ENCODE assay signal across 8 cellular contexts in genomic region chr3:58492385-58492970, GRCh38. TPM values are rescaled to one million over a fixed set of nuclear protein-coding genes. Genes with fewer than 3 reads are reported as not detected.
A peak's percentile ranks its signal among the peaks of the same experiment; 100 is the strongest.
DNase-seq lines count a peak whose midpoint lies in the region; ATAC-seq and TF ChIP-seq lines count a peak whose summit lies in the region.

No MANE protein-coding gene starts in this region.

- peak overlapping the region; percentile 91 for H3K27ac Mint-ChIP-seq in CD8-positive, alpha-beta T cell

- H3K36me3 Mint-ChIP-seq in CD8-positive, alpha-beta T cell = peaks cover 2% of the 10 kb centered on the region

- H3K36me3 ChIP-seq in CD8-positive, alpha-beta T cell (ENCODE audit: insufficient read depth, low read length) = no peaks in the 10 kb centered on the region
- no peaks in the 10 kb centered on the region for H3K36me3 ChIP-seq in mucosa of rectum (ENCODE audit: control insufficient read depth in 2 of 2, insufficient read depth in 2 of 2, low read length in 2 of 2)
- no peaks in the 10 kb centered on the region for H3K36me3 ChIP-seq in upper lobe of left lung

- H3K4me3 Mint-ChIP-seq in CD8-positive, alpha-beta T cell = peak overlapping the region; percentile 93

- H3K27ac ChIP-seq in CD8-positive, alpha-beta T cell (ENCODE audit: low read depth, low read length) = peak overlapping the region; percentile 50
- H3K27ac ChIP-seq in mucosa of rectum (ENCODE audit: low read depth in 2 of 2, low read length in 2 of 2) (peak overlapping the region; percentile 59 to 71), upper lobe of left lung (peak overlapping the region; percentile 75 to 93 (median 80))

- H3K9me3 ChIP-seq in CD8-positive, alpha-beta T cell (ENCODE audit: low read length) = no peaks in the 10 kb centered on the region
- no peaks in the 10 kb centered on the region for H3K9me3 ChIP-seq in mucosa of rectum (ENCODE audit: control insufficient read depth in 2 of 2, low read length in 2 of 2)
- H3K9me3 ChIP-seq in upper lobe of left lung = no peaks in the 10 kb centered on the region

- no peak for TF ChIP-seq EP300 in upper lobe of left lung (IDR thresholded peaks at IDR 0.05)

- H3K27me3 ChIP-seq in CD8-positive, alpha-beta T cell (ENCODE audit: insufficient read depth, low read length) = no peaks in the 10 kb centered on the region
- H3K27me3 ChIP-seq in mucosa of rectum (ENCODE audit: control insufficient read depth in 2 of 2, insufficient read depth in 2 of 2, low read length in 2 of 2) (no peaks in the 10 kb centered on the region), upper lobe of left lung (no peaks in the 10 kb centered on the region)

- peak overlapping the region; percentile 69 to 80 for H3K9ac ChIP-seq in mucosa of rectum (ENCODE audit: low read depth in 1 of 2, low read length in 2 of 2)

- H3K4me1 Mint-ChIP-seq in CD8-positive, alpha-beta T cell (ENCODE audit: low read depth) = peaks cover 61% of the 10 kb centered on the region

- H3K4me3 ChIP-seq in CD8-positive, alpha-beta T cell (ENCODE audit: low read depth, low read length) = peak overlapping the region; percentile 88
- H3K4me3 ChIP-seq in choroid plexus epithelial cell (ENCODE audit: low read depth, low read length) (peak overlapping the region; percentile 72), mucosa of rectum (ENCODE audit: low read length in 2 of 2) (peak overlapping the region; percentile 62 to 93), upper lobe of left lung (peak overlapping the region; percentile 85 to 98 (median 88))

- POLR2A ChIA-PET in CD8-positive, alpha-beta T cell (lab: Charles Lee) = interaction anchor here (1.0 to 3.3 kb wide), 9 partner anchors 15 to 186 kb away, joined by 3 to 20 read pairs (median 4); partner anchors contain the start of genes HTD2, PXK and RPP14

- no peaks in the 10 kb centered on the region for H3K9me3 Mint-ChIP-seq in CD8-positive, alpha-beta T cell

- intact Hi-C loops in CD8-positive, alpha-beta T cell (cut with DNase I, micrococcal nuclease) = loop anchor here (1.0 kb wide), 5 partner anchors 40 to 254 kb away; partner anchors contain the start of genes HTD2 (in 2 of the 2), RPP14 (in 2 of the 2), PDHB (in 1 of the 2) and PXK (in 1 of the 2)

- peak in 4 of 7 experiments; percentile 9 to 42 (median 20) for DNase-seq in CD8-positive, alpha-beta T cell
- DNase-seq in choroid plexus epithelial cell (ENCODE audit: low read depth) (no peak), upper lobe of left lung (no peak), G401 (ENCODE audit: low spot score) (no peak), COR-L47 (lab: John Stamatoyannopoulos, UW) (no peak)

- in situ Hi-C loops in G401 (cut with HindIII; ENCODE audit: low sequenced_read_pairs) = no loop called here

- CTCF ChIA-PET in CD8-positive, alpha-beta T cell (lab: Charles Lee) = interaction anchor here (0.6 to 4.0 kb wide), 20 partner anchors 9 to 186 kb away, joined by 3 to 30 read pairs (median 5); partner anchors contain the start of genes ACOX2, HTD2, PXK and RPP14

- ATAC-seq in CD8-positive, alpha-beta T cell = peak; percentile 27
- ATAC-seq in GM21717 (IDR thresholded peaks at IDR 0.05; ENCODE audit: unreplicated experiment) = peak; percentile 21
- no peak for ATAC-seq in upper lobe of left lung (ENCODE audit: low FRiP score in 2 of 2)

- 0% methylated on average over 5 to 15 of the region's 34 CpGs for WGBS in upper lobe of left lung, 2 donors

- TF ChIP-seq POLR2A in Raji (IDR thresholded peaks at IDR 0.05; ENCODE audit: insufficient read depth, low read depth, low read length) (0 out of 2 replicates have a peak, but pooled peaks have one; percentile 26), upper lobe of left lung (IDR thresholded peaks at IDR 0.05) (no peak)

- no peaks in the 10 kb centered on the region for H3K27me3 Mint-ChIP-seq in CD8-positive, alpha-beta T cell (ENCODE audit: low read depth)

- no peak for TF ChIP-seq CTCF in CD8-positive, alpha-beta T cell (IDR thresholded peaks at IDR 0.05)
- no peak for TF ChIP-seq CTCF in choroid plexus epithelial cell (conservative IDR thresholded peaks at IDR 0.05; ENCODE audit: low read depth, low read length)
- TF ChIP-seq CTCF in upper lobe of left lung (IDR thresholded peaks at IDR 0.05) = no peak

- peaks cover 45% of the 10 kb centered on the region for H3K4me1 ChIP-seq in CD8-positive, alpha-beta T cell (ENCODE audit: insufficient read depth, low read length)
- peaks cover 18 to 27% of the 10 kb centered on the region in 2 donors for H3K4me1 ChIP-seq in mucosa of rectum (ENCODE audit: control insufficient read depth in 2 of 2, insufficient read depth in 2 of 2, low read length in 2 of 2)
- H3K4me1 ChIP-seq in upper lobe of left lung = peaks cover 27 to 41% (median 32%) of the 10 kb centered on the region in 4 donors

RNA-seq across cellular contexts. Expression of gene KCTD6, which starts 0.6 kb away (rescaled TPM):
- 1 to 10 TPM; 4.2 to 4.5 TPM for total RNA-seq in CD8-positive, alpha-beta T cell
- 10 to 100 TPM in 1 of 6 donors, 1 to 10 TPM in 5; 2.2 to 13.1 (median 6.0) TPM for total RNA-seq in upper lobe of left lung
- total RNA-seq in G401 (2014; rRNA removed; shearing (Covaris generic)) = 15.1 and 17.5 TPM in 2 replicates

RNA-seq across cellular contexts. Expression of gene ACOX2, which starts 44.5 kb away (rescaled TPM):
- not detected for total RNA-seq in CD8-positive, alpha-beta T cell
- 10 to 100 TPM in 4 of 6 donors, 1 to 10 TPM in 2; 5.2 to 32.5 (median 15.8) TPM for total RNA-seq in upper lobe of left lung
- total RNA-seq in G401 (2014; rRNA removed; shearing (Covaris generic)) = 16.1 and 25.4 TPM in 2 replicates

RNA-seq across cellular contexts. Expression of gene PDHB, which starts 58.8 kb away (rescaled TPM):
- total RNA-seq in CD8-positive, alpha-beta T cell = 10 to 100 TPM; 32.5 to 33.2 TPM
- 10 to 100 TPM; 20.4 to 81.4 (median 48.5) TPM for total RNA-seq in upper lobe of left lung
- 341 and 345 TPM in 2 replicates for total RNA-seq in G401 (2014; rRNA removed; shearing (Covaris generic))

Comparison
In these comparisons a context has a peak if more than half of its experiments do, and no peak if none do; other contexts are left out.
1. ATAC-seq: peak in CD8-positive, alpha-beta T cell (single experiment) and GM21717 (single experiment); none in upper lobe of left lung (0 of 2).
2. DNase-seq: peak in CD8-positive, alpha-beta T cell (4 of 7); none in choroid plexus epithelial cell (single experiment), upper lobe of left lung (0 of 2), G401 (single experiment) and COR-L47 (single experiment).
3. RNA of gene ACOX2, which starts 44.5 kb away (total RNA-seq): 16.1 to 25.4 TPM in G401 and 5.2 to 32.5 TPM in upper lobe of left lung; not detected in CD8-positive, alpha-beta T cell; every median in the first group is over 4 times any median in the second.
4. Peak in every context shown above with its lines, with median percentiles within 50 percentile points of each other: H3K27ac ChIP-seq and H3K4me3 ChIP-seq.